ENCODE assay signal across 1 cellular context in the genomic region with DNA sequence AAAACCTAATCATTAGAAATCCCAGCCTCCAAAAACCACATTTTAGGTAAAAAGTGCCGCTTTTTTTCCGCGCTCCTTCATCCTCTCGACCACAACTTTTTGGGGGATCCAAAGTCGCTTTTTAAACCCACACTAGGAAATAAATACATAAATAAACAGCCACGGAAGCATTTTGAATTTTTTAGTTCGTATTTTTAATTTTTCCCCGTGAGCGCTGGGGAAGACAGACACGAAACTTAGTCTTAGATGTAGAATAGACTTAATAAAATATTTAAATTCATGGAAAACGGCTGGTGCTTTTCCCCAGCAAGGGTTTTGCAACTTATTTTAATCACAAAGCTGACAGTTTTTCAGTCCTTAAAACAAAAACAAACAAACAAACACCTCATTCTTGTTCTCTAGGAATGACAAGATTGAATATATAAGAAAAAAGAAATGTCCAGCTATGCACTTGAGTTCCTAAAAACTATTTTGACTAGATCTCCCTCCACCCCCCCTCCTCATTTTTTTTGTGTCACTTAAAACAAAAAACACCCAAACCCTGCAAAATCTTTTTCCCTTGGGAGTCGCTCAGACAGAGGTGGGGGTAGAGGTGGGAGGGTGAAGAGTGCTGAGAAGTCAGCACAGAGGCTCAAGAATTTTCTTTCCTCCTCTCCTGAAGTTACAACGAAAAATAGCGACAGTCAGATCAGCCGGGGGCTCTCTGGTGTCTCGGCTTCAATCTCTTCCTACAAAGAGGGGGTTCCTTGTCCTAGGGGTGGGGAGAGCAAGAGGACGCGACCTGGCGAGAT.
TF ChIP-seq lines count a peak whose summit lies in the region.

No MANE protein-coding gene starts in this region.

TF ChIP-seq in HepG2, 621 proteins besides CTCF, POLR2A, EP300 and RAD21 (continued from another document):
- TF ChIP-seq, protein P1, sequence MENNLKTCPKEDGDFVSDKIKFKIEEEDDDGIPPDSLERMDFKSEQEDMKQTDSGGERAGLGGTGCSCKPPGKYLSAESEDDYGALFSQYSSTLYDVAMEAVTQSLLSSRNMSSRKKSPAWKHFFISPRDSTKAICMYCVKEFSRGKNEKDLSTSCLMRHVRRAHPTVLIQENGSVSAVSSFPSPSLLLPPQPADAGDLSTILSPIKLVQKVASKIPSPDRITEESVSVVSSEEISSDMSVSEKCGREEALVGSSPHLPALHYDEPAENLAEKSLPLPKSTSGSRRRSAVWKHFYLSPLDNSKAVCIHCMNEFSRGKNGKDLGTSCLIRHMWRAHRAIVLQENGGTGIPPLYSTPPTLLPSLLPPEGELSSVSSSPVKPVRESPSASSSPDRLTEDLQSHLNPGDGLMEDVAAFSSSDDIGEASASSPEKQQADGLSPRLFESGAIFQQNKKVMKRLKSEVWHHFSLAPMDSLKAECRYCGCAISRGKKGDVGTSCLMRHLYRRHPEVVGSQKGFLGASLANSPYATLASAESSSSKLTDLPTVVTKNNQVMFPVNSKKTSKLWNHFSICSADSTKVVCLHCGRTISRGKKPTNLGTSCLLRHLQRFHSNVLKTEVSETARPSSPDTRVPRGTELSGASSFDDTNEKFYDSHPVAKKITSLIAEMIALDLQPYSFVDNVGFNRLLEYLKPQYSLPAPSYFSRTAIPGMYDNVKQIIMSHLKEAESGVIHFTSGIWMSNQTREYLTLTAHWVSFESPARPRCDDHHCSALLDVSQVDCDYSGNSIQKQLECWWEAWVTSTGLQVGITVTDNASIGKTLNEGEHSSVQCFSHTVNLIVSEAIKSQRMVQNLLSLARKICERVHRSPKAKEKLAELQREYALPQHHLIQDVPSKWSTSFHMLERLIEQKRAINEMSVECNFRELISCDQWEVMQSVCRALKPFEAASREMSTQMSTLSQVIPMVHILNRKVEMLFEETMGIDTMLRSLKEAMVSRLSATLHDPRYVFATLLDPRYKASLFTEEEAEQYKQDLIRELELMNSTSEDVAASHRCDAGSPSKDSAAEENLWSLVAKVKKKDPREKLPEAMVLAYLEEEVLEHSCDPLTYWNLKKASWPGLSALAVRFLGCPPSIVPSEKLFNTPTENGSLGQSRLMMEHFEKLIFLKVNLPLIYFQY (CRISPR knock-in tag; IDR thresholded peaks at IDR 0.05; ENCODE audit: borderline replicate concordance): no peak
- TF ChIP-seq SOX13 (IDR thresholded peaks at IDR 0.05): 0 out of 2 replicates have a peak, but pooled peaks have one; percentile 29
- no peak for TF ChIP-seq SOX13 (CRISPR knock-in tag; conservative IDR thresholded peaks at IDR 0.05 in 1 of 2, IDR thresholded peaks at IDR 0.05 in 1 of 2)
- no peak for TF ChIP-seq RFX3 (CRISPR knock-in tag; IDR thresholded peaks at IDR 0.05)
- peak; percentile 99 for TF ChIP-seq CBX2 (IDR thresholded peaks at IDR 0.05; ENCODE audit: low read depth, low read length)
- no peak; the same call in 1 of the 2 replicates for TF ChIP-seq CBX2 (CRISPR knock-in tag; IDR thresholded peaks at IDR 0.05; ENCODE audit: low read depth)
TF ChIP-seq in HepG2: peak in this region for 5.
